ENCODE assay signal across 14 cellular contexts in genomic region chr6:166671434-166672061, GRCh38. TPM values are rescaled to one million over a fixed set of nuclear protein-coding genes. Genes with fewer than 3 reads are reported as not detected.
A peak's percentile ranks its signal among the peaks of the same experiment; 100 is the strongest.
DNase-seq lines count a peak whose midpoint lies in the region; ATAC-seq, FAIRE-seq and TF ChIP-seq lines count a peak whose summit lies in the region.
"Had no signal": no experiment of that assay in that cellular context is flagged by ENCODE, and none has a peak within 500 bp of the region (broad histone marks: within the 10 kb centered on the region; RNA-seq: fewer than 3 reads in every experiment).

No MANE protein-coding gene starts in this region.

- H3K4me1 ChIP-seq in foreskin keratinocyte: peaks cover 5% of the 10 kb centered on the region
- peaks cover 22% of the 10 kb centered on the region for H3K4me1 ChIP-seq in BE2C
- H3K4me1 ChIP-seq: testis had no signal

- H3K36me3 ChIP-seq in BE2C: no peaks in the 10 kb centered on the region
- H3K36me3 ChIP-seq: brain microvascular endothelial cell had no signal

- no peak for FAIRE-seq in HTR-8/SVneo (lab: Jason Lieb, UNC)

- ATAC-seq in SK-N-SH treated with all-trans-retinoic acid at 6 μM for 48 hours (peak; percentile 63), foreskin keratinocyte (peak; percentile 4), sciatic nerve (peak; percentile 14), GM21423 (IDR thresholded peaks at IDR 0.05; ENCODE audit: unreplicated experiment) (no peak)
- ATAC-seq: effector memory CD8-positive, alpha-beta T cell had no signal

- intact Hi-C loops in sciatic nerve (cut with DNase I): no loop called here

- no peak overlapping the region for H3K4me3 ChIP-seq in BE2C (ENCODE audit: low read depth, low read length)
- H3K4me3 ChIP-seq: testis had no signal

- H3K27me3 ChIP-seq in foreskin keratinocyte: no peaks in the 10 kb centered on the region
- no peaks in the 10 kb centered on the region for H3K27me3 ChIP-seq in BE2C
- H3K27me3 ChIP-seq: testis had no signal

- 0 out of 2 replicates have a peak, but pooled peaks cover 2% of the 10 kb centered on the region for H3K9me3 ChIP-seq in BE2C
- H3K9me3 ChIP-seq: testis had no signal

- H3K27ac ChIP-seq in foreskin keratinocyte: no peak overlapping the region
- H3K27ac ChIP-seq: brain microvascular endothelial cell, testis had no signal

- no peak for TF ChIP-seq CTCF in foreskin keratinocyte (conservative IDR thresholded peaks at IDR 0.05)
- TF ChIP-seq CTCF in BE2C (IDR thresholded peaks at IDR 0.05; ENCODE audit: low read depth, low read length): no peak

- peak; percentile 11 for DNase-seq in HTR-8/SVneo (ENCODE audit: insufficient read length, low spot score)
- DNase-seq in foreskin keratinocyte: no peak
- no peak for DNase-seq in sciatic nerve (ENCODE audit: low spot score)
- no peak for DNase-seq in BE2C
- no peak for DNase-seq in NOMO-1 (lab: John Stamatoyannopoulos, UW; ENCODE audit: unreplicated experiment in 2 of 2)
- DNase-seq: activated effector memory CD4-positive, alpha-beta T cell treated with anti-CD3 and anti-CD28 coated beads, Interleukin-2, amount 50 U/mL, for 16 hours; brain microvascular endothelial cell; CD4-positive, alpha-beta T cell; effector memory CD8-positive, alpha-beta T cell; NCI-H2107; stimulated activated CD4-positive, alpha-beta T cell treated with anti-CD3 and anti-CD28 coated beads, Interleukin-2, amount 100 ng/mL, for 24 hours; testis had no signal

TF ChIP-seq in SK-N-SH treated with all-trans-retinoic acid at 6 μM for 48 hours, 23 proteins besides CTCF, POLR2A, EP300 and RAD21:
- TF ChIP-seq OSR1 (CRISPR knock-in tag; IDR thresholded peaks at IDR 0.05) (no peak), ZFP30 (CRISPR knock-in tag; IDR thresholded peaks at IDR 0.05) (no peak), SNAI2 (CRISPR knock-in tag; IDR thresholded peaks at IDR 0.05) (no peak), ZFP3 (CRISPR knock-in tag; IDR thresholded peaks at IDR 0.05) (no peak), ISL1 (CRISPR knock-in tag; IDR thresholded peaks at IDR 0.05) (no peak), GLIS3 (CRISPR knock-in tag; IDR thresholded peaks at IDR 0.05) (no peak)

RNA-seq across cellular contexts. Expression of gene RPS6KA2, which starts 44.5 kb away (rescaled TPM):
- total RNA-seq in foreskin keratinocyte (8.3 and 8.9 TPM in 2 replicates), sciatic nerve (69.9 TPM)
- polyA plus RNA-seq in foreskin keratinocyte: 2.9 and 3.2 TPM in 2 replicates
- 27.7 TPM for polyA plus RNA-seq in BE2C (2012; ENCODE audit: insufficient read depth, insufficient read length, low read depth)
